In genomic region chr16:50331570-50331969, GRCh38 we compare ENCODE assay signal across 15 cellular contexts.
"Had no signal": no experiment of that assay in that cellular context is flagged by ENCODE, and none has a peak within 500 bp of the region (broad histone marks: within the 10 kb centered on the region; RNA-seq: fewer than 3 reads in every experiment).

No MANE protein-coding gene starts in this region.

- H3K27me3 Mint-ChIP-seq: activated CD4-positive, alpha-beta T cell treated with anti-CD3 and anti-CD28 coated beads for 36 hours had no signal

- H3K4me1 ChIP-seq: prostate gland had no signal

- ATAC-seq: activated CD4-positive, alpha-beta T cell treated with anti-CD3 and anti-CD28 coated beads for 36 hours; left lung; right lobe of liver had no signal

- H2AFZ ChIP-seq: hepatocyte had no signal

- H3K9me3 ChIP-seq: left lung, prostate gland, right lobe of liver, stomach, thyroid gland had no signal

- H3K4me3 ChIP-seq: cardiac muscle cell, hepatocyte, left lung, prostate gland, right lobe of liver, stomach, thyroid gland had no signal

- H3K27me3 ChIP-seq: cardiac muscle cell, hepatocyte, left lung, right lobe of liver, stomach, thyroid gland had no signal

- H3K27ac ChIP-seq: cardiac muscle cell, hepatocyte, left lung, prostate gland, right lobe of liver, thyroid gland, WERI-Rb-1 had no signal

- DNase-seq: activated CD4-positive, alpha-beta T cell treated with anti-CD3 and anti-CD28 coated beads for 36 hours; activated naive CD4-positive, alpha-beta T cell treated with anti-CD3 and anti-CD28 coated beads, Interleukin-2, amount 50 U/mL, for 16 hours; kidney; left lung; mammary epithelial cell; right lobe of liver; SIG-M5; stomach; thyroid gland; WERI-Rb-1 had no signal

- H3K36me3 ChIP-seq: prostate gland had no signal

- H3K4me1 Mint-ChIP-seq: nephron had no signal

- H3K4me3 Mint-ChIP-seq: activated CD4-positive, alpha-beta T cell treated with anti-CD3 and anti-CD28 coated beads for 36 hours; nephron; T-helper 1 cell treated with Interleukin-12 subunit alpha and Interleukin-12 subunit beta and Interleukin-4 antibody, amounts not matched to agents 30 μg/mL and 1 μg/mL, for 36 hours had no signal

- H3K4me2 ChIP-seq: hepatocyte had no signal

- H3K27ac Mint-ChIP-seq: activated CD4-positive, alpha-beta T cell treated with anti-CD3 and anti-CD28 coated beads for 36 hours; nephron; T-helper 1 cell treated with Interleukin-12 subunit alpha and Interleukin-12 subunit beta and Interleukin-4 antibody, amounts not matched to agents 30 μg/mL and 1 μg/mL, for 36 hours had no signal

- H3K9me3 Mint-ChIP-seq: nephron; T-helper 1 cell treated with Interleukin-12 subunit alpha and Interleukin-12 subunit beta and Interleukin-4 antibody, amounts not matched to agents 30 μg/mL and 1 μg/mL, for 36 hours had no signal
